Comparison of ENCODE assay signal across 29 cellular contexts in genomic region chr14:73167727-73168126, GRCh38.
"Had no signal": no experiment of that assay in that cellular context is flagged by ENCODE, and none has a peak within 500 bp of the region (broad histone marks: within the 10 kb centered on the region; RNA-seq: fewer than 3 reads in every experiment).

No MANE protein-coding gene starts in this region.

- H3K27me3 ChIP-seq: brain microvascular endothelial cell, pancreas, sigmoid colon, uterus had no signal

- H3K36me3 ChIP-seq: prostate gland, uterus had no signal

- H3K27ac ChIP-seq: brain microvascular endothelial cell, left ventricle myocardium inferior, pancreas, prostate gland, sigmoid colon, thoracic aorta, uterus, VCaP had no signal

- FAIRE-seq: astrocyte, pancreas, TTC549 had no signal

- H3K4me3 Mint-ChIP-seq: activated naive CD4-positive, alpha-beta T cell treated with anti-CD3 and anti-CD28 coated beads, Interleukin-2, amount 10 ng/mL, durations not matched to agents 7 days and 5 days; activated naive CD8-positive, alpha-beta T cell treated with anti-CD3 and anti-CD28 coated beads, Interleukin-2, amount 10 ng/mL, durations not matched to agents 7 days and 5 days; activated T-helper 1 cell treated with anti-CD3 and anti-CD28 coated beads, Interleukin-12 subunit alpha, Interleukin-12 subunit beta, Interleukin-2, Interleukin-4 antibody, amounts not matched to agents 30 ng/mL and 10 ng/mL and 1 ng/mL, durations not matched to agents 14 hours and 24 hours and 36 hours; nephron progenitor cell; stimulated activated naive B cell treated with anti-CD40 and anti-IgM and Interleukin-4, amounts not matched to agents 10 μg/mL and 1 μg/mL and 100 μg/mL, for 72 hours; type B pancreatic cell had no signal

- H3K27me3 Mint-ChIP-seq: activated naive CD4-positive, alpha-beta T cell treated with anti-CD3 and anti-CD28 coated beads, Interleukin-2, amount 10 ng/mL, durations not matched to agents 7 days and 5 days; activated naive CD8-positive, alpha-beta T cell treated with anti-CD3 and anti-CD28 coated beads, Interleukin-2, amount 10 ng/mL, durations not matched to agents 7 days and 5 days; naive B cell; stimulated activated naive B cell treated with anti-CD40 and anti-IgM and Interleukin-4, amounts not matched to agents 10 μg/mL and 1 μg/mL and 100 μg/mL, for 72 hours; type B pancreatic cell had no signal

- H3K4me1 ChIP-seq: left ventricle myocardium inferior, pancreas, prostate gland, sigmoid colon, uterus had no signal

- DNase-seq: activated CD4-positive, alpha-beta T cell treated with anti-CD3 and anti-CD28 coated beads for 4 hours; activated CD4-positive, alpha-beta T cell treated with anti-CD3 and anti-CD28 coated beads, Interleukin-2, amount 50 U/mL, for 4 hours; activated gamma-delta T cell; activated naive CD4-positive, alpha-beta T cell treated with anti-CD3 and anti-CD28 coated beads, Interleukin-2, amount 10 ng/mL, durations not matched to agents 7 days and 5 days; activated naive CD8-positive, alpha-beta T cell treated with anti-CD3 and anti-CD28 coated beads, Interleukin-2, amount 10 ng/mL, durations not matched to agents 7 days and 5 days; activated T-cell treated with anti-CD3 and anti-CD28 coated beads for 4 hours; brain microvascular endothelial cell; dermis blood vessel endothelial cell; effector CD8-positive, alpha-beta T cell; kidney glomerular epithelial cell; left ventricle myocardium inferior; naive B cell; nephron progenitor cell; pancreas; retina; sigmoid colon; stimulated activated CD4-positive, alpha-beta T cell treated with anti-CD3 and anti-CD28 coated beads, Interleukin-2, amount 100 ng/mL, for 24 hours; stimulated activated naive B cell treated with anti-CD40 and anti-IgM and Interleukin-4, amounts not matched to agents 10 μg/mL and 1 μg/mL and 100 μg/mL, for 72 hours; T-helper 9 cell; uterus had no signal

- ATAC-seq: pancreas; stimulated activated naive B cell treated with anti-CD40 and anti-IgM and Interleukin-4, amounts not matched to agents 10 μg/mL and 1 μg/mL and 100 μg/mL, for 72 hours had no signal

- H3K9me3 ChIP-seq: left ventricle myocardium inferior, pancreas, prostate gland, sigmoid colon, thoracic aorta, uterus had no signal

- H3K4me1 Mint-ChIP-seq: activated naive CD4-positive, alpha-beta T cell treated with anti-CD3 and anti-CD28 coated beads, Interleukin-2, amount 10 ng/mL, durations not matched to agents 7 days and 5 days; activated naive CD8-positive, alpha-beta T cell treated with anti-CD3 and anti-CD28 coated beads, Interleukin-2, amount 10 ng/mL, durations not matched to agents 7 days and 5 days; nephron progenitor cell; stimulated activated naive B cell treated with anti-CD40 and anti-IgM and Interleukin-4, amounts not matched to agents 10 μg/mL and 1 μg/mL and 100 μg/mL, for 72 hours had no signal

- H3K27ac Mint-ChIP-seq: activated naive CD4-positive, alpha-beta T cell treated with anti-CD3 and anti-CD28 coated beads, Interleukin-2, amount 10 ng/mL, durations not matched to agents 7 days and 5 days; activated naive CD8-positive, alpha-beta T cell treated with anti-CD3 and anti-CD28 coated beads, Interleukin-2, amount 10 ng/mL, durations not matched to agents 7 days and 5 days; activated T-helper 1 cell treated with anti-CD3 and anti-CD28 coated beads, Interleukin-12 subunit alpha, Interleukin-12 subunit beta, Interleukin-2, Interleukin-4 antibody, amounts not matched to agents 30 ng/mL and 10 ng/mL and 1 ng/mL, durations not matched to agents 14 hours and 24 hours and 36 hours; nephron progenitor cell; stimulated activated naive B cell treated with anti-CD40 and anti-IgM and Interleukin-4, amounts not matched to agents 10 μg/mL and 1 μg/mL and 100 μg/mL, for 72 hours; type B pancreatic cell had no signal

- H3K9me3 Mint-ChIP-seq: activated naive CD4-positive, alpha-beta T cell treated with anti-CD3 and anti-CD28 coated beads, Interleukin-2, amount 10 ng/mL, durations not matched to agents 7 days and 5 days; activated naive CD8-positive, alpha-beta T cell treated with anti-CD3 and anti-CD28 coated beads, Interleukin-2, amount 10 ng/mL, durations not matched to agents 7 days and 5 days; activated T-helper 1 cell treated with anti-CD3 and anti-CD28 coated beads, Interleukin-12 subunit alpha, Interleukin-12 subunit beta, Interleukin-2, Interleukin-4 antibody, amounts not matched to agents 30 ng/mL and 10 ng/mL and 1 ng/mL, durations not matched to agents 14 hours and 24 hours and 36 hours; nephron progenitor cell; stimulated activated naive B cell treated with anti-CD40 and anti-IgM and Interleukin-4, amounts not matched to agents 10 μg/mL and 1 μg/mL and 100 μg/mL, for 72 hours; type B pancreatic cell had no signal

- H3K4me3 ChIP-seq: left ventricle myocardium inferior, lung, pancreas, prostate gland, sigmoid colon, smooth muscle cell, thoracic aorta, uterus had no signal
